In the genomic region with DNA sequence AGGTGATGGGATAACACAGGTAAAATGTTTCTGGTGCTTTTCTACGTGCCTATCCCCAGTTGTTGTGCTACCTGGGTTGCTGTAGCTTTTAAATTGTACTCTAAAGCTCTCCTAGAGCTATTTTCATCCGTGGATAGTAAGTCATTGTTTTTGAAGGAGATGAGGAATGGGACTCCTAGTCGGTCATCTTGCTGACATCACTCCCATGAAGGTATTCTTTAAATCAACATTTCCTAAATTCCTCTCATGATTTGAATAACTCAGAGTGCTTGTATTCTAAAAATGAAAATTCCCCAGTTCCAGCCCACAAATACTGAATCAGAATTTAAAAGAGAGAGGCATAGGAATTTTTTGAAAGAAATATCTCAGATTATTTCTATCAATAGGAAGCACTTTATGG, we compare ENCODE assay signal across 2 cellular contexts.
TF ChIP-seq lines count a peak whose summit lies in the region.

No MANE protein-coding gene starts in this region.

TF ChIP-seq in Ishikawa, 13 proteins besides CTCF, POLR2A, EP300 and RAD21:
- TF ChIP-seq TEAD4 (IDR thresholded peaks at IDR 0.05) (peak; percentile 33; the same call in 1 of the 2 replicates), NFIC (IDR thresholded peaks at IDR 0.05) (no peak), FOXM1 (IDR thresholded peaks at IDR 0.05; ENCODE audit: borderline replicate concordance, low read depth) (no peak)

TF ChIP-seq in H1, 55 proteins besides CTCF, POLR2A, EP300 and RAD21:
- TF ChIP-seq RNF2 (IDR thresholded peaks at IDR 0.05; ENCODE audit: borderline replicate concordance, low read depth, low read length, missing control alignments, poor library complexity, severe bottlenecking) (no peak), JUND (IDR thresholded peaks at IDR 0.05; ENCODE audit: low read length) (no peak)
